In genomic region chr19:31128291-31128690, GRCh38 we compare ENCODE assay signal across 15 cellular contexts.
"Had no signal": no experiment of that assay in that cellular context is flagged by ENCODE, and none has a peak within 500 bp of the region (broad histone marks: within the 10 kb centered on the region; RNA-seq: fewer than 3 reads in every experiment).

No MANE protein-coding gene starts in this region.

- H3K27ac Mint-ChIP-seq: T-helper 17 cell had no signal

- H3K9me3 Mint-ChIP-seq: activated T-cell treated with anti-CD3 and anti-CD28 coated beads, Interleukin-2, amount 50 U/mL, for 4 hours; neural crest cell had no signal

- H3K9me3 ChIP-seq: breast epithelium, gastroesophageal sphincter, left lung, upper lobe of right lung had no signal

- H3K27ac ChIP-seq: breast epithelium, left lung, parathyroid adenoma, upper lobe of right lung had no signal

- H3K4me3 ChIP-seq: breast epithelium, gastroesophageal sphincter, left lung, upper lobe of right lung had no signal

- H3K4me1 ChIP-seq: breast epithelium, left lung, parathyroid adenoma, upper lobe of right lung had no signal

- H3K4me3 Mint-ChIP-seq: activated T-cell treated with anti-CD3 and anti-CD28 coated beads, Interleukin-2, amount 50 U/mL, for 4 hours; neural crest cell; T-helper 17 cell had no signal

- ATAC-seq: activated naive CD4-positive, alpha-beta T cell treated with anti-CD3 and anti-CD28 coated beads, Interleukin-2, amount 50 U/mL, for 72 hours; activated T-cell treated with anti-CD3 and anti-CD28 coated beads, Interleukin-2, amount 50 U/mL, for 4 hours; right cardiac atrium; T-helper 17 cell; upper lobe of right lung had no signal

- H3K4me1 Mint-ChIP-seq: neural crest cell had no signal

- DNase-seq: activated CD4-positive, alpha-beta T cell treated with anti-CD3 and anti-CD28 coated beads, Interleukin-2, amount 50 U/mL, for 4 hours; activated effector memory CD4-positive, alpha-beta T cell treated with anti-CD3 and anti-CD28 coated beads, Interleukin-2, amount 50 U/mL, for 16 hours; activated T-cell treated with anti-CD3 and anti-CD28 coated beads, Interleukin-2, amount 50 U/mL, for 4 hours; amygdala; left lung; stimulated activated CD4-positive, alpha-beta T cell treated with anti-CD3 and anti-CD28 coated beads, Interleukin-2, amount 100 ng/mL, for 24 hours; stimulated activated naive CD4-positive, alpha-beta T cell treated with Interleukin-2 at 50 U/mL for 16 hours; T-helper 17 cell; upper lobe of right lung had no signal

- H3K36me3 ChIP-seq: breast epithelium, gastroesophageal sphincter, left lung, upper lobe of right lung had no signal

- H3K27me3 ChIP-seq: breast epithelium, gastroesophageal sphincter, left lung, upper lobe of right lung had no signal
